In the genomic region with DNA sequence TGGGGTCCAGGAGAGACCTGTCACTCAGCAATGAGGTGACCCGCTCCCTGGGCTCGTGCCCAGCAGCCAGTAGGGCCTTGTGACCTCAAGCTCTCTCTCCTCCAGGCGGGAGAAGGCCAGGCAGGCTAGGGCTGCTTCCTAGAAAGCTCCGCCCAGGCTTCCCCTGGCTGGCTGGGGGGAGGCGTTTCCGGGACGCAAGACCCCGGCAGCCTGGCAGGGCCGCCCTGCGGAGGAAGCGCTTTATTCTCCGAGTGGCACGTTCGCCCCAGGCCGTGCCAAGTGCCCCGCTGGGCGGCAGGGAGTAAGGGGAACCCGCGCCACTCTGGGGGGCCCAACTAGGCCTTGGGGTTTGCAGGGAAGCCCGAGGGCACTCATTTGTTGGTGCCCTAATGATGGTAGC, we compare ENCODE assay signal across 1 cellular context.
TF ChIP-seq lines count a peak whose summit lies in the region.

No MANE protein-coding gene starts in this region.

TF ChIP-seq in SK-N-SH treated with all-trans-retinoic acid at 6 μM for 48 hours, 23 proteins besides CTCF, POLR2A, EP300 and RAD21:
- TF ChIP-seq ARNTL (CRISPR knock-in tag; IDR thresholded peaks at IDR 0.05; ENCODE audit: borderline replicate concordance, low read depth) = no peak
- TF ChIP-seq OSR1 (CRISPR knock-in tag; IDR thresholded peaks at IDR 0.05) = no peak
- no peak for TF ChIP-seq ZNF8 (CRISPR knock-in tag; IDR thresholded peaks at IDR 0.05)
- no peak for TF ChIP-seq ZNF565 (CRISPR knock-in tag; conservative IDR thresholded peaks at IDR 0.05; ENCODE audit: low read depth)
- no peak for TF ChIP-seq GLIS3 (CRISPR knock-in tag; IDR thresholded peaks at IDR 0.05)
- no peak for TF ChIP-seq ESRRG (CRISPR knock-in tag; IDR thresholded peaks at IDR 0.05)
- no peak for TF ChIP-seq BACH2 (CRISPR knock-in tag; IDR thresholded peaks at IDR 0.05; ENCODE audit: borderline replicate concordance)
- no peak for TF ChIP-seq ZNF70 (CRISPR knock-in tag; IDR thresholded peaks at IDR 0.05)
- no peak for TF ChIP-seq PPARA (CRISPR knock-in tag; IDR thresholded peaks at IDR 0.05; ENCODE audit: borderline replicate concordance)
- no peak for TF ChIP-seq ZFP3 (CRISPR knock-in tag; IDR thresholded peaks at IDR 0.05)
- TF ChIP-seq, protein P1, sequence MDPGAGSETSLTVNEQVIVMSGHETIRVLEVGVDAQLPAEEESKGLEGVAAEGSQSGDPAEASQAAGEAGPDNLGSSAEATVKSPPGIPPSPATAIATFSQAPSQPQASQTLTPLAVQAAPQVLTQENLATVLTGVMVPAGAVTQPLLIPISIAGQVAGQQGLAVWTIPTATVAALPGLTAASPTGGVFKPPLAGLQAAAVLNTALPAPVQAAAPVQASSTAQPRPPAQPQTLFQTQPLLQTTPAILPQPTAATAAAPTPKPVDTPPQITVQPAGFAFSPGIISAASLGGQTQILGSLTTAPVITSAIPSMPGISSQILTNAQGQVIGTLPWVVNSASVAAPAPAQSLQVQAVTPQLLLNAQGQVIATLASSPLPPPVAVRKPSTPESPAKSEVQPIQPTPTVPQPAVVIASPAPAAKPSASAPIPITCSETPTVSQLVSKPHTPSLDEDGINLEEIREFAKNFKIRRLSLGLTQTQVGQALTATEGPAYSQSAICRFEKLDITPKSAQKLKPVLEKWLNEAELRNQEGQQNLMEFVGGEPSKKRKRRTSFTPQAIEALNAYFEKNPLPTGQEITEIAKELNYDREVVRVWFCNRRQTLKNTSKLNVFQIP (CRISPR knock-in tag; IDR thresholded peaks at IDR 0.05; ENCODE audit: borderline replicate concordance, low read depth) = no peak
- TF ChIP-seq, protein P2, sequence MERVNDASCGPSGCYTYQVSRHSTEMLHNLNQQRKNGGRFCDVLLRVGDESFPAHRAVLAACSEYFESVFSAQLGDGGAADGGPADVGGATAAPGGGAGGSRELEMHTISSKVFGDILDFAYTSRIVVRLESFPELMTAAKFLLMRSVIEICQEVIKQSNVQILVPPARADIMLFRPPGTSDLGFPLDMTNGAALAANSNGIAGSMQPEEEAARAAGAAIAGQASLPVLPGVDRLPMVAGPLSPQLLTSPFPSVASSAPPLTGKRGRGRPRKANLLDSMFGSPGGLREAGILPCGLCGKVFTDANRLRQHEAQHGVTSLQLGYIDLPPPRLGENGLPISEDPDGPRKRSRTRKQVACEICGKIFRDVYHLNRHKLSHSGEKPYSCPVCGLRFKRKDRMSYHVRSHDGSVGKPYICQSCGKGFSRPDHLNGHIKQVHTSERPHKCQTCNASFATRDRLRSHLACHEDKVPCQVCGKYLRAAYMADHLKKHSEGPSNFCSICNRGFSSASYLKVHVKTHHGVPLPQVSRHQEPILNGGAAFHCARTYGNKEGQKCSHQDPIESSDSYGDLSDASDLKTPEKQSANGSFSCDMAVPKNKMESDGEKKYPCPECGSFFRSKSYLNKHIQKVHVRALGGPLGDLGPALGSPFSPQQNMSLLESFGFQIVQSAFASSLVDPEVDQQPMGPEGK (CRISPR knock-in tag; IDR thresholded peaks at IDR 0.05; ENCODE audit: borderline replicate concordance) = no peak
- TF ChIP-seq RARB (CRISPR knock-in tag; IDR thresholded peaks at IDR 0.05) = no peak
- TF ChIP-seq, protein P3, sequence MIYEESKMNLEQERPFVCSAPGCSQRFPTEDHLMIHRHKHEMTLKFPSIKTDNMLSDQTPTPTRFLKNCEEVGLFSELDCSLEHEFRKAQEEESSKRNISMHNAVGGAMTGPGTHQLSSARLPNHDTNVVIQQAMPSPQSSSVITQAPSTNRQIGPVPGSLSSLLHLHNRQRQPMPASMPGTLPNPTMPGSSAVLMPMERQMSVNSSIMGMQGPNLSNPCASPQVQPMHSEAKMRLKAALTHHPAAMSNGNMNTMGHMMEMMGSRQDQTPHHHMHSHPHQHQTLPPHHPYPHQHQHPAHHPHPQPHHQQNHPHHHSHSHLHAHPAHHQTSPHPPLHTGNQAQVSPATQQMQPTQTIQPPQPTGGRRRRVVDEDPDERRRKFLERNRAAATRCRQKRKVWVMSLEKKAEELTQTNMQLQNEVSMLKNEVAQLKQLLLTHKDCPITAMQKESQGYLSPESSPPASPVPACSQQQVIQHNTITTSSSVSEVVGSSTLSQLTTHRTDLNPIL (CRISPR knock-in tag; IDR thresholded peaks at IDR 0.05; ENCODE audit: low read depth) = no peak
- no peak for TF ChIP-seq CSDC2 (CRISPR knock-in tag; IDR thresholded peaks at IDR 0.05)
- no peak for TF ChIP-seq ZC3H10 (CRISPR knock-in tag; IDR thresholded peaks at IDR 0.05)
- no peak for TF ChIP-seq SNAI2 (CRISPR knock-in tag; IDR thresholded peaks at IDR 0.05)
